In the genomic region with DNA sequence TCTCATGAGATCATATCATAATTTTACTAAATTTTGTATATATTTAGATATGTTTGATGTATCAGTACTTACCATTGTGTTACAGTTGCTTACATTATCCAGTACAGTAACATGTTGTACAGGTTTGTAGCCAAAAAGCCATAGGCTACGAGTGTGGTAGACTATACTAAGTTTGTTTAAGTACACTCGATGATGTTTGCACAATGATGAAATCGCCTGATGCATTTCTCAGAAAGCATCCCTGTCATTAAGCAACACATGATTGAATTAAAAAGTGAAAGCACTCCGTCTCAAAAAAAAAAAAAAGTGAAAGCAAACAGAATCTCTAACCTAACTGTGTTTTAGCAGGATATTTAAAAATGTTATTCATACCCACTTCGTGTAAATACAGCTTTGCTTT, we compare ENCODE assay signal across 18 cellular contexts.
A peak's percentile ranks its signal among the peaks of the same experiment; 100 is the strongest.
DNase-seq lines count a peak whose midpoint lies in the region; TF ChIP-seq lines count a peak whose summit lies in the region.
"Had no signal": no experiment of that assay in that cellular context is flagged by ENCODE, and none has a peak within 500 bp of the region (broad histone marks: within the 10 kb centered on the region; RNA-seq: fewer than 3 reads in every experiment).

No MANE protein-coding gene starts in this region.

- H3K36me3 Mint-ChIP-seq in MCF 10A (ENCODE audit: insufficient read depth, unreplicated experiment): no peaks in the 10 kb centered on the region

- H3K27ac ChIP-seq in breast epithelium (no peak overlapping the region), substantia nigra (ENCODE audit: low read depth, low read length, poor library complexity, severe bottlenecking) (no peak overlapping the region)
- H3K27ac ChIP-seq: A549, C4-2B, GM23248, RWPE1 had no signal

- POLR2A ChIA-PET in MCF 10A (lab: Yijun Ruan, JAX): no interaction called here

- H3K4me1 Mint-ChIP-seq in MCF 10A (ENCODE audit: insufficient read depth, unreplicated experiment): no peaks in the 10 kb centered on the region

- H3K27me3 Mint-ChIP-seq in MCF 10A (ENCODE audit: insufficient read depth, unreplicated experiment): peaks cover 42% of the 10 kb centered on the region

- no peak for TF ChIP-seq POLR2A in breast epithelium (IDR thresholded peaks at IDR 0.05)

- no TSS peak for BruUV-seq in MCF 10A (replicated peaks; lab: Mats Ljungman, UMichigan)

- H3K9me3 ChIP-seq in breast epithelium: no peaks in the 10 kb centered on the region
- H3K9me3 ChIP-seq: A549, Caco-2, MG63, SK-N-SH had no signal

- no peaks in the 10 kb centered on the region for H3K4me1 ChIP-seq in breast epithelium
- H3K4me1 ChIP-seq: A549, Caco-2 had no signal

- no peak for TF ChIP-seq CTCF in MCF 10A (IDR thresholded peaks at IDR 0.05; ENCODE audit: unreplicated experiment)
- TF ChIP-seq CTCF in breast epithelium (IDR thresholded peaks at IDR 0.05): no peak
- TF ChIP-seq CTCF in epithelial cell of esophagus (IDR thresholded peaks at IDR 0.05; ENCODE audit: insufficient read depth, low read depth, low read length, missing control alignments): no peak

- no peaks in the 10 kb centered on the region for H3K36me3 ChIP-seq in breast epithelium
- H3K36me3 ChIP-seq: MG63 had no signal

- no peak overlapping the region for H3K4me3 Mint-ChIP-seq in MCF 10A (ENCODE audit: unreplicated experiment)

- peak; percentile 11 for DNase-seq in MCF 10A (ENCODE audit: unreplicated experiment)
- DNase-seq in breast epithelium (ENCODE audit: low spot score in 2 of 2): no peak
- peak; percentile 80 for DNase-seq in NCI-H69 (lab: John Stamatoyannopoulos, UW)
- DNase-seq in epithelial cell of esophagus (ENCODE audit: low read depth): peak; percentile 30
- no peak for DNase-seq in GF-D8 (lab: John Stamatoyannopoulos, UW)
- no peak for DNase-seq in GM03348 (ENCODE audit: low spot score)
- DNase-seq in substantia nigra (lab: John Stamatoyannopoulos, UW): no peak
- no peak for DNase-seq in activated CD4-positive, alpha-beta T cell treated with anti-CD3 and anti-CD28 coated beads, Interleukin-2, amount 50 U/mL, for 48 hours
- DNase-seq: Caco-2, GM23248, KBM-7, MG63, NCI-H2029, SK-N-SH, T-helper 1 cell had no signal

- no peak overlapping the region for H3K27ac Mint-ChIP-seq in MCF 10A (ENCODE audit: low read depth, unreplicated experiment)

- CTCF ChIA-PET in MCF 10A (lab: Yijun Ruan, JAX): interaction anchor here (0.7 kb wide), 1 partner anchor 477 kb away, joined by 5 read pairs; no protein-coding TSS in a partner anchor

- H3K27me3 ChIP-seq in breast epithelium: no peaks in the 10 kb centered on the region
- H3K27me3 ChIP-seq: MG63 had no signal

- intact Hi-C loops in MCF 10A (cut with micrococcal nuclease) (no loop called here), breast epithelium (cut with DNase I; ENCODE audit: low total_unique reads) (loop anchor here (5.0 kb wide), 1 partner anchor 269 kb away; no protein-coding TSS in a partner anchor)

- no peaks in the 10 kb centered on the region for H3K9me3 Mint-ChIP-seq in MCF 10A (ENCODE audit: unreplicated experiment)

- H3K4me3 ChIP-seq in breast epithelium (no peak overlapping the region), epithelial cell of esophagus (ENCODE audit: low read length) (no peak overlapping the region)
- H3K4me3 ChIP-seq: A549, GM23248, MG63 had no signal

Comparison
In these comparisons a context has a peak if more than half of its experiments do, and no peak if none do; other contexts are left out.
1. DNase-seq: peak in MCF 10A (single experiment), NCI-H69 (single experiment) and epithelial cell of esophagus (single experiment); none in breast epithelium (0 of 2), GF-D8 (single experiment), GM03348 (single experiment), substantia nigra (0 of 49) and activated CD4-positive, alpha-beta T cell treated with anti-CD3 and anti-CD28 coated beads, Interleukin-2, amount 50 U/mL, for 48 hours (0 of 2).